Comparison of ENCODE assay signal across 17 cellular contexts in the genomic region with DNA sequence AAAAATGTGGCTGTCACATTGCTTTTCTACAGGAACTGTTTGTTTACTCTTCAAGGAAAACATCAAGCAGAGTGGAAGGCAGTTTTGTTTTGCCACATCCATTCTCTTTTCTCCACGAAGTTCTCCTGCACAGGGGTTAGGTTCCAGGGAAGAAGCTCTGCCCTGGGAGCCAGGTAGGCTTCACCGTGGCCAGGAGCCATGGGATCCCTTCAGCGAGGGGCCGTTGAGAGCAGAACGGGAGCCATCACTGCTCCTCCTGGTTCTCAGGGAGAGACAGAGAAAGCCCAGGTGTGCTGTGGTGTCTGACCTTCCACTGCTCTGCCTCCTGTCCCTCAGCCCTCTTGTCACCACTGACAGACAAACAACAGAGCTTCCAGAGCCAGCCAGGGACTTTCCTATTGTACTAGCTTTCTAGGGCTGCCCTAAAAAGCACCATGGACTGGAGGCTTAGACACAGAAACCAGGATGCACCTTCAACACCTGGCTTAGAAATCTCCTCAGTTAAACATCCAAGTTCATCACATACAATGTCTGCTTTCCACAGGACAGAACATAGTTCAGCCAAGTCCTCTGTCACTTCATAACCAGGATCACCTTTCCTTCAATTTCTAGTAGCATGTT.
DNase-seq lines count a peak whose midpoint lies in the region; ATAC-seq and TF ChIP-seq lines count a peak whose summit lies in the region.
"Had no signal": no experiment of that assay in that cellular context is flagged by ENCODE, and none has a peak within 500 bp of the region (broad histone marks: within the 10 kb centered on the region; RNA-seq: fewer than 3 reads in every experiment).

No MANE protein-coding gene starts in this region.

- peaks cover 7% of the 10 kb centered on the region for H3K4me1 Mint-ChIP-seq in endothelial cell (ENCODE audit: unreplicated experiment)
- no peaks in the 10 kb centered on the region for H3K4me1 Mint-ChIP-seq in stimulated activated effector memory CD8-positive, alpha-beta T cell treated with anti-CD3 and anti-CD28 coated beads, Interleukin-12 subunit alpha, Interleukin-12 subunit beta, amount 100 ng/mL, for 72 hours
- H3K4me1 Mint-ChIP-seq: CD4-positive, CD25-positive, alpha-beta regulatory T cell; CD8-positive, alpha-beta memory T cell had no signal

- H3K27me3 Mint-ChIP-seq in endothelial cell (ENCODE audit: unreplicated experiment) = peaks cover 6% of the 10 kb centered on the region

- H3K4me3 ChIP-seq in coronary artery = no peak overlapping the region
- H3K4me3 ChIP-seq: GM23248, HAP-1 had no signal

- DNase-seq in coronary artery (ENCODE audit: low spot score) = peak; percentile 19
- no peak for DNase-seq in endothelial cell (ENCODE audit: low spot score)
- peak; percentile 1 for DNase-seq in mucosa of gallbladder (ENCODE audit: low spot score)
- peak in 1 of 2 donors; percentile 29 for DNase-seq in stimulated activated effector memory CD8-positive, alpha-beta T cell treated with anti-CD3 and anti-CD28 coated beads, Interleukin-12 subunit alpha, Interleukin-12 subunit beta, amount 100 ng/mL, for 72 hours (ENCODE audit: low spot score in 2 of 2)
- no peak for DNase-seq in DMS53 (lab: John Stamatoyannopoulos, UW)
- no peak for DNase-seq in SKM-1 treated with dmso at 0.1 percent for 144 hours (lab: John Stamatoyannopoulos, UW; ENCODE audit: unreplicated experiment)
- DNase-seq: ACHN; BE2C; C1 segment of cervical spinal cord; CD4-positive, CD25-positive, alpha-beta regulatory T cell; CD8-positive, alpha-beta memory T cell; COR-L47; DMS 273 treated with DMSO at 0.1 percent for 48 hours; GM23248 had no signal

- peak overlapping the region; percentile 21 for H3K27ac Mint-ChIP-seq in endothelial cell (ENCODE audit: unreplicated experiment)
- no peak overlapping the region for H3K27ac Mint-ChIP-seq in stimulated activated effector memory CD8-positive, alpha-beta T cell treated with anti-CD3 and anti-CD28 coated beads, Interleukin-12 subunit alpha, Interleukin-12 subunit beta, amount 100 ng/mL, for 72 hours
- H3K27ac Mint-ChIP-seq: CD4-positive, CD25-positive, alpha-beta regulatory T cell; CD8-positive, alpha-beta memory T cell; IgD-negative memory B cell had no signal

- TF ChIP-seq CTCF in coronary artery (IDR thresholded peaks at IDR 0.05) (no peak), endothelial cell (IDR thresholded peaks at IDR 0.05; ENCODE audit: unreplicated experiment) (no peak)

- H3K9me3 Mint-ChIP-seq in endothelial cell (ENCODE audit: unreplicated experiment) = no peaks in the 10 kb centered on the region
- no peaks in the 10 kb centered on the region for H3K9me3 Mint-ChIP-seq in stimulated activated effector memory CD8-positive, alpha-beta T cell treated with anti-CD3 and anti-CD28 coated beads, Interleukin-12 subunit alpha, Interleukin-12 subunit beta, amount 100 ng/mL, for 72 hours
- H3K9me3 Mint-ChIP-seq: CD4-positive, CD25-positive, alpha-beta regulatory T cell; CD8-positive, alpha-beta memory T cell had no signal

- H3K4me3 Mint-ChIP-seq in endothelial cell (ENCODE audit: unreplicated experiment) = no peak overlapping the region
- no peak overlapping the region for H3K4me3 Mint-ChIP-seq in stimulated activated effector memory CD8-positive, alpha-beta T cell treated with anti-CD3 and anti-CD28 coated beads, Interleukin-12 subunit alpha, Interleukin-12 subunit beta, amount 100 ng/mL, for 72 hours
- H3K4me3 Mint-ChIP-seq: CD4-positive, CD25-positive, alpha-beta regulatory T cell; CD8-positive, alpha-beta memory T cell; IgD-negative memory B cell had no signal

- peaks cover 5% of the 10 kb centered on the region for H3K36me3 Mint-ChIP-seq in endothelial cell (ENCODE audit: low read depth, unreplicated experiment)
- H3K36me3 Mint-ChIP-seq in stimulated activated effector memory CD8-positive, alpha-beta T cell treated with anti-CD3 and anti-CD28 coated beads, Interleukin-12 subunit alpha, Interleukin-12 subunit beta, amount 100 ng/mL, for 72 hours = no peaks in the 10 kb centered on the region
- H3K36me3 Mint-ChIP-seq: CD4-positive, CD25-positive, alpha-beta regulatory T cell; CD8-positive, alpha-beta memory T cell; IgD-negative memory B cell had no signal

- H3K27ac ChIP-seq in coronary artery = no peak overlapping the region
- H3K27ac ChIP-seq: GM23248 had no signal

- ATAC-seq in stimulated activated effector memory CD8-positive, alpha-beta T cell treated with anti-CD3 and anti-CD28 coated beads, Interleukin-12 subunit alpha, Interleukin-12 subunit beta, amount 100 ng/mL, for 72 hours = peak; percentile 8
- no peak for ATAC-seq in esophagus mucosa

Comparison
In these comparisons a context has a peak if more than half of its experiments do, and no peak if none do; other contexts are left out.
1. DNase-seq: peak in coronary artery (single experiment) and mucosa of gallbladder (single experiment); none in endothelial cell (single experiment), DMS53 (single experiment) and SKM-1 treated with dmso at 0.1 percent for 144 hours (single experiment).